In the genomic region with DNA sequence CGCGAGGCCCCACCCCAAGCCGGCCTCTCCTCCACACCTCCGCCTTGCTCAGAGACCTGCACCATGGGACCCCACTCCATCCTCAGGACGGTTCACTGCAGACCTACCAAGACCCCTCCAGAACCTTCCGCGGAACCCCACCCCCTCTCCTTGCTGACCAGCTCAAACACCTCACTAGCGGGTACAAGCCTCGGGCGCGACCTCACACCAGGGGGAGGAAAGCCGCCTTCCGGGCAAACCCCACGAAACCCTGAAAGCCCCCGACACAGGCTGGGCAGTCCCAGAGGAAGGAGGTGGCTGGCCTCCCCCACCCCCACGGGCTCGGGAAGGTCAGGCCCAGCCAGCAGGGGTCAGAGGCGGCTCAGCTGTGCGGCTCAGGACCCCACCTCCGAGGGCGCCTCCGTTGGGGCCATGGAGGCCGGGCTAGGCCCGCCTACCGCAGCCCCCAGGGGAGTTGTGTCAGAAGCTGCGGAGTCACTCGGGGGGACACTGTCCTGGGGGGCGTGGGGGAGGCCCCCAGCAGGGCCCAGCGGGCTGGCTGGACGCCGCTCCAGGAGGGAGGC, we compare ENCODE assay signal across 2 cellular contexts.
TF ChIP-seq lines count a peak whose summit lies in the region.

No MANE protein-coding gene starts in this region.

TF ChIP-seq in HEK293, 187 proteins besides CTCF, POLR2A, EP300 and RAD21 (continues in another document):
- TF ChIP-seq ZNF174 (tag by site-specific recombination; IDR thresholded peaks at IDR 0.05) = no peak
- no peak for TF ChIP-seq ZNF561 (tag by site-specific recombination; IDR thresholded peaks at IDR 0.05; ENCODE audit: borderline replicate concordance)
- TF ChIP-seq ZNF350 (tag by site-specific recombination; IDR thresholded peaks at IDR 0.05) = no peak
- 0 out of 2 replicates have a peak, but pooled peaks have one; percentile 32 for TF ChIP-seq BCL11A (tag by site-specific recombination; IDR thresholded peaks at IDR 0.05; ENCODE audit: low read depth)
- no peak for TF ChIP-seq ZNF16 (tag by site-specific recombination; IDR thresholded peaks at IDR 0.05; ENCODE audit: low read depth)
- TF ChIP-seq, protein P1, sequence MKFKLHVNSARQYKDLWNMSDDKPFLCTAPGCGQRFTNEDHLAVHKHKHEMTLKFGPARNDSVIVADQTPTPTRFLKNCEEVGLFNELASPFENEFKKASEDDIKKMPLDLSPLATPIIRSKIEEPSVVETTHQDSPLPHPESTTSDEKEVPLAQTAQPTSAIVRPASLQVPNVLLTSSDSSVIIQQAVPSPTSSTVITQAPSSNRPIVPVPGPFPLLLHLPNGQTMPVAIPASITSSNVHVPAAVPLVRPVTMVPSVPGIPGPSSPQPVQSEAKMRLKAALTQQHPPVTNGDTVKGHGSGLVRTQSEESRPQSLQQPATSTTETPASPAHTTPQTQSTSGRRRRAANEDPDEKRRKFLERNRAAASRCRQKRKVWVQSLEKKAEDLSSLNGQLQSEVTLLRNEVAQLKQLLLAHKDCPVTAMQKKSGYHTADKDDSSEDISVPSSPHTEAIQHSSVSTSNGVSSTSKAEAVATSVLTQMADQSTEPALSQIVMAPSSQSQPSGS (tag by site-specific recombination; IDR thresholded peaks at IDR 0.05; ENCODE audit: low read depth) = no peak
- peak; percentile 76; the same call in 1 of the 2 replicates for TF ChIP-seq ZNF202 (tag by site-specific recombination; IDR thresholded peaks at IDR 0.05; ENCODE audit: borderline replicate concordance)
- no peak for TF ChIP-seq PRDM10 (tag by site-specific recombination; IDR thresholded peaks at IDR 0.05)
- TF ChIP-seq ZNF639 (tag by site-specific recombination; IDR thresholded peaks at IDR 0.05) = no peak
- TF ChIP-seq ZNF239 (tag by site-specific recombination; IDR thresholded peaks at IDR 0.05) = no peak
- TF ChIP-seq ZNF292 (tag by site-specific recombination; IDR thresholded peaks at IDR 0.05; ENCODE audit: borderline replicate concordance, low read depth) = no peak
- no peak for TF ChIP-seq ZFP69B (tag by site-specific recombination; IDR thresholded peaks at IDR 0.05)
- no peak for TF ChIP-seq ZNF10 (tag by site-specific recombination; IDR thresholded peaks at IDR 0.05)
- TF ChIP-seq ZNF501 (tag by site-specific recombination; IDR thresholded peaks at IDR 0.05) = no peak
- no peak for TF ChIP-seq ZEB2 (tag by site-specific recombination; IDR thresholded peaks at IDR 0.05)
- TF ChIP-seq, protein P2, sequence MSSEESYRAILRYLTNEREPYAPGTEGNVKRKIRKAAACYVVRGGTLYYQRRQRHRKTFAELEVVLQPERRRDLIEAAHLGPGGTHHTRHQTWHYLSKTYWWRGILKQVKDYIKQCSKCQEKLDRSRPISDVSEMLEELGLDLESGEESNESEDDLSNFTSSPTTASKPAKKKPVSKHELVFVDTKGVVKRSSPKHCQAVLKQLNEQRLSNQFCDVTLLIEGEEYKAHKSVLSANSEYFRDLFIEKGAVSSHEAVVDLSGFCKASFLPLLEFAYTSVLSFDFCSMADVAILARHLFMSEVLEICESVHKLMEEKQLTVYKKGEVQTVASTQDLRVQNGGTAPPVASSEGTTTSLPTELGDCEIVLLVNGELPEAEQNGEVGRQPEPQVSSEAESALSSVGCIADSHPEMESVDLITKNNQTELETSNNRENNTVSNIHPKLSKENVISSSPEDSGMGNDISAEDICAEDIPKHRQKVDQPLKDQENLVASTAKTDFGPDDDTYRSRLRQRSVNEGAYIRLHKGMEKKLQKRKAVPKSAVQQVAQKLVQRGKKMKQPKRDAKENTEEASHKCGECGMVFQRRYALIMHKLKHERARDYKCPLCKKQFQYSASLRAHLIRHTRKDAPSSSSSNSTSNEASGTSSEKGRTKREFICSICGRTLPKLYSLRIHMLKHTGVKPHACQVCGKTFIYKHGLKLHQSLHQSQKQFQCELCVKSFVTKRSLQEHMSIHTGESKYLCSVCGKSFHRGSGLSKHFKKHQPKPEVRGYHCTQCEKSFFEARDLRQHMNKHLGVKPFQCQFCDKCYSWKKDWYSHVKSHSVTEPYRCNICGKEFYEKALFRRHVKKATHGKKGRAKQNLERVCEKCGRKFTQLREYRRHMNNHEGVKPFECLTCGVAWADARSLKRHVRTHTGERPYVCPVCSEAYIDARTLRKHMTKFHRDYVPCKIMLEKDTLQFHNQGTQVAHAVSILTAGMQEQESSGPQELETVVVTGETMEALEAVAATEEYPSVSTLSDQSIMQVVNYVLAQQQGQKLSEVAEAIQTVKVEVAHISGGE (tag by site-specific recombination; conservative IDR thresholded peaks at IDR 0.05; ENCODE audit: low read depth) = no peak; the same call in 1 of the 2 replicates
- TF ChIP-seq GLIS2 (tag by site-specific recombination; IDR thresholded peaks at IDR 0.05) = peak; percentile 72
- 0 out of 2 replicates have a peak, but pooled peaks have one; percentile 4 for TF ChIP-seq ZNF600 (tag by site-specific recombination; IDR thresholded peaks at IDR 0.05)

TF ChIP-seq in K562, 482 proteins besides CTCF, POLR2A, EP300 and RAD21:
- TF ChIP-seq SUPT5H (IDR thresholded peaks at IDR 0.05) = peak; percentile 59
- TF ChIP-seq RBM22 (IDR thresholded peaks at IDR 0.05; ENCODE audit: low read depth, low read length, poor library complexity, severe bottlenecking) = peak; percentile 39
- peak; percentile 58; the same call in 1 of the 2 replicates for TF ChIP-seq POLR2G (IDR thresholded peaks at IDR 0.05; ENCODE audit: low read depth, low read length)
- no peak for TF ChIP-seq ZNF75A (CRISPR knock-in tag; IDR thresholded peaks at IDR 0.05)
- peak; percentile 60 for TF ChIP-seq RBFOX2 (IDR thresholded peaks at IDR 0.05; ENCODE audit: low read depth, low read length)
